In the genomic region with DNA sequence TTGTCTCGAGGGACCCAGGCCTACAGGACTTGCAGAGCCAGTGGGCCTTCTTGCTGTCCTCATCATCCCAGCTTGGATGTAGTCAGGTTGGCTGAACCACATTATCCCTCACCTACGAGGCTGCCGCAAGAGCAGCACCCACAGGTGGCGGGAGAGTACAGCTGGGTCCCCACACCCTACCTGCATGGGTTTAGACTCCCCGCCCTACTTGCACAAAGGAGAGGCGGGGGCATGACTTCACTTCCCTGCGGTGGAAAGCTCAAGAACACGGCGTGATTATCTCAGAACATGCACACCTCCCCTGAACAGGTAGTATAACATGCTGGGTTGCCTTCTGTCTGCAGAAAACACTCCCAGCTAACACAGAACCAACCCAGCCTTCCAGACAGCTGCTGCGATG, we compare ENCODE assay signal across 13 cellular contexts. TPM values are rescaled to one million over a fixed set of nuclear protein-coding genes. Genes with fewer than 3 reads are reported as not detected.
DNase-seq lines count a peak whose midpoint lies in the region; ATAC-seq and TF ChIP-seq lines count a peak whose summit lies in the region.
"Had no signal": no experiment of that assay in that cellular context is flagged by ENCODE, and none has a peak within 500 bp of the region (broad histone marks: within the 10 kb centered on the region; RNA-seq: fewer than 3 reads in every experiment).

No MANE protein-coding gene starts in this region.

- H3K36me3 ChIP-seq in Panc1 (ENCODE audit: control insufficient read depth, insufficient read depth, low read length), result peaks cover 10% of the 10 kb centered on the region
- peaks cover 21% of the 10 kb centered on the region for H3K36me3 ChIP-seq in neutrophil

- H3K27me3 ChIP-seq in Panc1 (ENCODE audit: control insufficient read depth, insufficient read depth, low read length), result no peaks in the 10 kb centered on the region
- H3K27me3 ChIP-seq in neutrophil, result no peaks in the 10 kb centered on the region

- no peaks in the 10 kb centered on the region for H3K9me3 ChIP-seq in Panc1 (ENCODE audit: control insufficient read depth, insufficient read depth, low read depth, low read length)
- no peaks in the 10 kb centered on the region for H3K9me3 ChIP-seq in neutrophil
- H3K9me3 ChIP-seq: HAP-1 had no signal

- H3K27ac ChIP-seq in Panc1 (ENCODE audit: low read length) (no peak overlapping the region), epithelial cell of prostate (peak overlapping the region; percentile 79), neutrophil (peak overlapping the region; percentile 77)

- H3K27ac Mint-ChIP-seq in HFFc6, result peak overlapping the region; percentile 77
- H3K27ac Mint-ChIP-seq: activated CD8-positive, alpha-beta memory T cell treated with anti-CD3 and anti-CD28 coated beads, Interleukin-2, amount 10 ng/mL, durations not matched to agents 7 days and 5 days; activated naive CD4-positive, alpha-beta T cell treated with anti-CD3 and anti-CD28 coated beads, Interleukin-2, amount 50 U/mL, for 24 hours; CD8-positive, alpha-beta memory T cell had no signal

- POLR2A ChIA-PET in Panc1 (lab: Charles Lee), result no interaction called here

- H3K9me3 Mint-ChIP-seq in HFFc6, result peaks cover 2% of the 10 kb centered on the region; the same call in 1 of the 2 replicates
- H3K9me3 Mint-ChIP-seq: activated naive CD4-positive, alpha-beta T cell treated with anti-CD3 and anti-CD28 coated beads, Interleukin-2, amount 50 U/mL, for 24 hours had no signal

- H3K4me3 ChIP-seq in Panc1 (ENCODE audit: low read depth in 2 of 2, low read length in 2 of 2) (no peak overlapping the region), neutrophil (ENCODE audit: low read depth in 1 of 2, low read length in 1 of 2) (peak overlapping the region in 1 of 2 experiments; percentile 2)
- H3K4me3 ChIP-seq: HAP-1 had no signal

- peaks cover 33% of the 10 kb centered on the region for H3K36me3 Mint-ChIP-seq in HFFc6 (ENCODE audit: low read depth)
- H3K36me3 Mint-ChIP-seq: activated CD8-positive, alpha-beta memory T cell treated with anti-CD3 and anti-CD28 coated beads, Interleukin-2, amount 10 ng/mL, durations not matched to agents 7 days and 5 days; activated naive CD4-positive, alpha-beta T cell treated with anti-CD3 and anti-CD28 coated beads, Interleukin-2, amount 50 U/mL, for 24 hours; CD8-positive, alpha-beta memory T cell had no signal

- TF ChIP-seq CTCF in HFFc6 (IDR thresholded peaks at IDR 0.05) (no peak), Panc1 (IDR thresholded peaks at IDR 0.05) (no peak), neutrophil (IDR thresholded peaks at IDR 0.05) (no peak)

- intact Hi-C loops in Panc1 (cut with micrococcal nuclease; ENCODE audit: unreplicated experiment), result no loop called here

- H3K4me3 Mint-ChIP-seq in HFFc6, result no peak overlapping the region; the same call in 1 of the 2 replicates
- H3K4me3 Mint-ChIP-seq: activated CD8-positive, alpha-beta memory T cell treated with anti-CD3 and anti-CD28 coated beads, Interleukin-2, amount 10 ng/mL, durations not matched to agents 7 days and 5 days; activated naive CD4-positive, alpha-beta T cell treated with anti-CD3 and anti-CD28 coated beads, Interleukin-2, amount 50 U/mL, for 24 hours; CD8-positive, alpha-beta memory T cell had no signal

- no peak for DNase-seq in HFFc6
- no peak for DNase-seq in Panc1 (ENCODE audit: low read depth, low spot score)
- DNase-seq in epithelial cell of prostate (ENCODE audit: low read depth, low spot score), result no peak
- no peak for DNase-seq in anterior cingulate cortex (lab: John Stamatoyannopoulos, UW)
- no peak for DNase-seq in KBM-7
- no peak for DNase-seq in NCI-H187 treated with DMSO at 0.1 percent for 48 hours (lab: John Stamatoyannopoulos, UW)
- DNase-seq: activated CD8-positive, alpha-beta memory T cell treated with anti-CD3 and anti-CD28 coated beads, Interleukin-2, amount 10 ng/mL, durations not matched to agents 7 days and 5 days; CD8-positive, alpha-beta memory T cell; NCI-H2029 had no signal

- H3K27me3 Mint-ChIP-seq in HFFc6 (ENCODE audit: insufficient read depth), result no peaks in the 10 kb centered on the region; the same call in 1 of the 2 replicates
- H3K27me3 Mint-ChIP-seq: activated CD8-positive, alpha-beta memory T cell treated with anti-CD3 and anti-CD28 coated beads, Interleukin-2, amount 10 ng/mL, durations not matched to agents 7 days and 5 days; activated naive CD4-positive, alpha-beta T cell treated with anti-CD3 and anti-CD28 coated beads, Interleukin-2, amount 50 U/mL, for 24 hours had no signal

- peaks cover 29% of the 10 kb centered on the region for H3K4me1 Mint-ChIP-seq in HFFc6 (ENCODE audit: low read depth)
- H3K4me1 Mint-ChIP-seq: activated CD8-positive, alpha-beta memory T cell treated with anti-CD3 and anti-CD28 coated beads, Interleukin-2, amount 10 ng/mL, durations not matched to agents 7 days and 5 days; activated naive CD4-positive, alpha-beta T cell treated with anti-CD3 and anti-CD28 coated beads, Interleukin-2, amount 50 U/mL, for 24 hours; CD8-positive, alpha-beta memory T cell had no signal

- H3K4me1 ChIP-seq in Panc1 (ENCODE audit: control insufficient read depth, insufficient read depth, low read length) (no peaks in the 10 kb centered on the region; the same call in 1 of the 2 replicates), neutrophil (ENCODE audit: control insufficient read depth in 1 of 2, insufficient read depth in 1 of 2, low read depth in 1 of 2, low read length in 1 of 2) (peaks cover 37 to 53% of the 10 kb centered on the region in 2 experiments)
- H3K4me1 ChIP-seq: HAP-1 had no signal

- in situ Hi-C loops in Panc1 (cut with HindIII; ENCODE audit: low pct_unique_long_range_greater_than_20kb, low sequenced_read_pairs), result no loop called here
- in situ Hi-C loops in KBM-7 (cut with MboI; ENCODE audit: low pct_unique_long_range_greater_than_20kb, low sequenced_read_pairs), result no loop called here

- CTCF ChIA-PET in Panc1 (lab: Charles Lee), result interaction anchor here (0.6 kb wide), 2 partner anchors 9 to 211 kb away, joined by 3 to 14 read pairs; no protein-coding TSS in a partner anchor

- ATAC-seq in Panc1 (peak; percentile 12; the same call in 1 of the 2 replicates), GM19023 (IDR thresholded peaks at IDR 0.05; ENCODE audit: unreplicated experiment) (no peak)
- ATAC-seq: activated CD8-positive, alpha-beta memory T cell treated with anti-CD3 and anti-CD28 coated beads, Interleukin-2, amount 10 ng/mL, durations not matched to agents 7 days and 5 days had no signal

- BruUV-seq in Panc1 (replicated peaks; lab: Mats Ljungman, UMichigan), result no TSS peak

RNA-seq across cellular contexts. Expression of a gene that starts 57.5 kb away (rescaled TPM):
- 10 to 100 TPM; 70.6 to 86.9 (median 78.8) TPM for total RNA-seq in HFFc6 (2021; fragmentation: NEBNext Ultra II Directional; extraction: Animal tissue kit (Norgen Biotek cat#: 25700))
- 125 TPM for total RNA-seq in Panc1 (2021; ENCODE audit: unreplicated experiment)
- 188 TPM for polyA plus RNA-seq in Panc1 (2012; ENCODE audit: insufficient read length)
